Comparison of ENCODE assay signal across 1 cellular context in the genomic region with DNA sequence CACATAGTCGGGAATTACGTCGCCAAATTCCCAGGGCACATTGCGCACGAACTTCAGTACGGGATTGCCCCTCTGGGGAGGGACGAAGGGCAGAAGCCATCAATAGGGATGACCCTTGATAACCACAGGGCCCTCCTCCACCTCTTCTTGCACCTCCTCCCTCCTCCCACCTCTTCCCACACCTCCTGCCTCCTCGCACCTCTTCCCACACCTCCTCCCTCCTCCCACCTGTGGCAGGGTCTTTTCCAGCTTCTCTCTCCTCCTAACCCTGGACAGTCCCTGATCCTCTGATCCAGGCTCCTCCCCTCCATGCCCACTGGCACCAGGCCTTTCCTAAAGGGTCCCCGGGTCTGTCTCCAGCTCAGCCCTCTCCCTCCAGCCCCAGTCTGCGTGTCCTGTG.
A peak's percentile ranks its signal among the peaks of the same experiment; 100 is the strongest.
TF ChIP-seq lines count a peak whose summit lies in the region.

No MANE protein-coding gene starts in this region.

TF ChIP-seq in GM12878, 131 proteins besides CTCF, POLR2A, EP300 and RAD21:
- TF ChIP-seq ZZZ3 (IDR thresholded peaks at IDR 0.05; ENCODE audit: control insufficient read depth, insufficient read length, low read depth) (no peak), KDM1A (IDR thresholded peaks at IDR 0.05; ENCODE audit: borderline replicate concordance) (no peak)
- TF ChIP-seq, protein P1, sequence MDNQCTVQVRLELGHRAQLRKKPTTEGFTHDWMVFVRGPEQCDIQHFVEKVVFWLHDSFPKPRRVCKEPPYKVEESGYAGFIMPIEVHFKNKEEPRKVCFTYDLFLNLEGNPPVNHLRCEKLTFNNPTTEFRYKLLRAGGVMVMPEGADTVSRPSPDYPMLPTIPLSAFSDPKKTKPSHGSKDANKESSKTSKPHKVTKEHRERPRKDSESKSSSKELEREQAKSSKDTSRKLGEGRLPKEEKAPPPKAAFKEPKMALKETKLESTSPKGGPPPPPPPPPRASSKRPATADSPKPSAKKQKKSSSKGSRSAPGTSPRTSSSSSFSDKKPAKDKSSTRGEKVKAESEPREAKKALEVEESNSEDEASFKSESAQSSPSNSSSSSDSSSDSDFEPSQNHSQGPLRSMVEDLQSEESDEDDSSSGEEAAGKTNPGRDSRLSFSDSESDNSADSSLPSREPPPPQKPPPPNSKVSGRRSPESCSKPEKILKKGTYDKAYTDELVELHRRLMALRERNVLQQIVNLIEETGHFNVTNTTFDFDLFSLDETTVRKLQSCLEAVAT (IDR thresholded peaks at IDR 0.05): 0 out of 2 replicates have a peak, but pooled peaks have one; percentile 17
